ENCODE assay signal across 8 cellular contexts in the genomic region with DNA sequence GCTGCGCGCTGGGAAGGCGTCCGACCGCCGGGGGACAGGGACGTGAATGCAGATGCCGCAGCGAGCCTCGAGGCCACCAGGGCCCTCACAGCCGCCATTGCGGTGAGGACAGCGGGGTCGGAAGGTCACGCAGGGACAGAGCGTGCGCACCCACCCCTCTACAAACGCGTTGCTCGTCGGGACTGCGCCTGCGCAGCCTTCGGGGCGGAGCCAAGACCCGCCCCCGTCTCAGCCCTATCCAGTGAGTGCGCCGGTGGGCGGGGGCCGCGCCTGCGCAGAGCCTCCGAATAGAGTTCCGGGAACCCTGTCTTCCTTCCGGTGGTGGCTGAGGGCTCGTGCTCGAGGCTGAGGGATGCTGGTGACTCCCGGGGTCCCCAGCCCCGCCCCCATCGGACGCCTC.
A peak's percentile ranks its signal among the peaks of the same experiment; 100 is the strongest.
DNase-seq lines count a peak whose midpoint lies in the region; ATAC-seq and TF ChIP-seq lines count a peak whose summit lies in the region.
"Not testable (repeated sequence)": the region's sequence is repeated elsewhere in the genome, so short reads cannot be mapped to it uniquely, and the experiment has no call there.

No MANE protein-coding gene starts in this region.

- peak overlapping the region; percentile 74 for H3K27ac Mint-ChIP-seq in activated CD8-positive, alpha-beta T cell treated with anti-CD3 and anti-CD28 coated beads, Interleukin-2, amount 10 ng/mL, durations not matched to agents 7 days and 5 days
- H3K27ac Mint-ChIP-seq in chondrocyte (ENCODE audit: unreplicated experiment) = not testable (repeated sequence)

- ATAC-seq in GM18511 (IDR thresholded peaks at IDR 0.05; ENCODE audit: unreplicated experiment) (peak; percentile 89), HG02642 (IDR thresholded peaks at IDR 0.05; ENCODE audit: poor library complexity, unreplicated experiment) (peak; percentile 83)
- peak; percentile 95 for ATAC-seq in activated CD8-positive, alpha-beta T cell treated with anti-CD3 and anti-CD28 coated beads, Interleukin-2, amount 10 ng/mL, durations not matched to agents 7 days and 5 days

- DNase-seq in LoVo (ENCODE audit: low spot score) = peak; percentile 87
- peak; percentile 97 for DNase-seq in activated CD8-positive, alpha-beta T cell treated with anti-CD3 and anti-CD28 coated beads, Interleukin-2, amount 10 ng/mL, durations not matched to agents 7 days and 5 days
- DNase-seq in chondrocyte (ENCODE audit: low spot score) = peak; percentile 96
- peak; percentile 94 for DNase-seq in islet precursor cell
- peak; percentile 66 for DNase-seq in retina
- peak; percentile 91 for DNase-seq in superior temporal gyrus (ENCODE audit: extremely low spot score)

- not testable (repeated sequence) for H3K4me1 Mint-ChIP-seq in activated CD8-positive, alpha-beta T cell treated with anti-CD3 and anti-CD28 coated beads, Interleukin-2, amount 10 ng/mL, durations not matched to agents 7 days and 5 days (ENCODE audit: low read depth); chondrocyte (ENCODE audit: low read depth)

- not testable (repeated sequence) for H3K9me3 Mint-ChIP-seq in activated CD8-positive, alpha-beta T cell treated with anti-CD3 and anti-CD28 coated beads, Interleukin-2, amount 10 ng/mL, durations not matched to agents 7 days and 5 days (ENCODE audit: insufficient read depth); chondrocyte (ENCODE audit: low read depth)

- POLR2A ChIA-PET in activated CD8-positive, alpha-beta T cell treated with anti-CD3 and anti-CD28 coated beads, Interleukin-2, amount 10 ng/mL, durations not matched to agents 7 days and 5 days (lab: Charles Lee) = not testable (repeated sequence)

- CTCF ChIA-PET in activated CD8-positive, alpha-beta T cell treated with anti-CD3 and anti-CD28 coated beads, Interleukin-2, amount 10 ng/mL, durations not matched to agents 7 days and 5 days (lab: Charles Lee) = not testable (repeated sequence)

- peak overlapping the region; percentile 67 for H3K4me3 Mint-ChIP-seq in activated CD8-positive, alpha-beta T cell treated with anti-CD3 and anti-CD28 coated beads, Interleukin-2, amount 10 ng/mL, durations not matched to agents 7 days and 5 days
- peak overlapping the region; percentile 61 for H3K4me3 Mint-ChIP-seq in chondrocyte (ENCODE audit: unreplicated experiment)

- H3K27me3 Mint-ChIP-seq in activated CD8-positive, alpha-beta T cell treated with anti-CD3 and anti-CD28 coated beads, Interleukin-2, amount 10 ng/mL, durations not matched to agents 7 days and 5 days (ENCODE audit: low read depth); chondrocyte (ENCODE audit: low read depth): not testable (repeated sequence)

- H3K36me3 Mint-ChIP-seq in activated CD8-positive, alpha-beta T cell treated with anti-CD3 and anti-CD28 coated beads, Interleukin-2, amount 10 ng/mL, durations not matched to agents 7 days and 5 days (ENCODE audit: low read depth); chondrocyte (ENCODE audit: low read depth): not testable (repeated sequence)

- not testable (repeated sequence) for TF ChIP-seq CTCF in chondrocyte (IDR thresholded peaks at IDR 0.05)

Comparison
In these comparisons a context has a peak if more than half of its experiments do, and no peak if none do; other contexts are left out.
1. Peak in every context shown above with its lines: DNase-seq and ATAC-seq.